Comparison of ENCODE assay signal across 26 cellular contexts in genomic region chr1:41581216-41582003, GRCh38.
DNase-seq lines count a peak whose midpoint lies in the region; ATAC-seq and TF ChIP-seq lines count a peak whose summit lies in the region.
"Had no signal": no experiment of that assay in that cellular context is flagged by ENCODE, and none has a peak within 500 bp of the region (broad histone marks: within the 10 kb centered on the region; RNA-seq: fewer than 3 reads in every experiment).

No MANE protein-coding gene starts in this region.

- H3K27me3 Mint-ChIP-seq in activated CD8-positive, alpha-beta T cell treated with anti-CD3 and anti-CD28 coated beads for 36 hours: no peaks in the 10 kb centered on the region
- H3K27me3 Mint-ChIP-seq in neural crest cell (ENCODE audit: low read depth): no peaks in the 10 kb centered on the region
- H3K27me3 Mint-ChIP-seq: natural killer cell treated with Interleukin-12 subunit alpha and Interleukin-12 subunit beta and Interleukin-15 and Interleukin-18, amount 100 ng/mL, for 72 hours had no signal

- H3K27ac ChIP-seq in BLaER1 (peak overlapping the region; percentile 51), foreskin keratinocyte (no peak overlapping the region)
- H3K27ac ChIP-seq: esophagus muscularis mucosa, parathyroid adenoma, right lobe of liver, RWPE1, SK-N-MC, transverse colon, WERI-Rb-1 had no signal

- H4K20me1 ChIP-seq in BLaER1: no peaks in the 10 kb centered on the region

- POLR2A ChIA-PET in activated CD8-positive, alpha-beta T cell treated with anti-CD3 and anti-CD28 coated beads for 36 hours (lab: Charles Lee): no interaction called here

- no peak overlapping the region for H3K4me3 ChIP-seq in BLaER1
- H3K4me3 ChIP-seq: esophagus muscularis mucosa, MG63, right lobe of liver, SK-N-MC, transverse colon had no signal

- H3K36me3 ChIP-seq in BLaER1: no peaks in the 10 kb centered on the region; the same call in 1 of the 2 replicates
- H3K36me3 ChIP-seq: esophagus muscularis mucosa, MG63, right lobe of liver, transverse colon had no signal

- no peak overlapping the region for H3K9ac ChIP-seq in BLaER1
- H3K9ac ChIP-seq: parathyroid adenoma had no signal

- H3K4me1 ChIP-seq in BLaER1: peaks cover 41% of the 10 kb centered on the region
- H3K4me1 ChIP-seq in foreskin keratinocyte: no peaks in the 10 kb centered on the region
- H3K4me1 ChIP-seq: esophagus muscularis mucosa, parathyroid adenoma, right lobe of liver, transverse colon had no signal

- H3K27me3 ChIP-seq in BLaER1: no peaks in the 10 kb centered on the region
- no peaks in the 10 kb centered on the region for H3K27me3 ChIP-seq in foreskin keratinocyte
- H3K27me3 ChIP-seq: esophagus muscularis mucosa, MG63, right lobe of liver, transverse colon had no signal

- no peak for TF ChIP-seq CTCF in activated CD8-positive, alpha-beta T cell treated with anti-CD3 and anti-CD28 coated beads for 36 hours (IDR thresholded peaks at IDR 0.05)
- TF ChIP-seq CTCF in neural crest cell (conservative IDR thresholded peaks at IDR 0.05) (no peak), foreskin keratinocyte (conservative IDR thresholded peaks at IDR 0.05) (no peak)

- no peak overlapping the region for H3K4me3 Mint-ChIP-seq in activated CD8-positive, alpha-beta T cell treated with anti-CD3 and anti-CD28 coated beads for 36 hours
- H3K4me3 Mint-ChIP-seq in neural crest cell: no peak overlapping the region
- H3K4me3 Mint-ChIP-seq: natural killer cell treated with Interleukin-12 subunit alpha and Interleukin-12 subunit beta and Interleukin-15 and Interleukin-18, amount 100 ng/mL, for 72 hours had no signal

- H3K4me1 Mint-ChIP-seq in activated CD8-positive, alpha-beta T cell treated with anti-CD3 and anti-CD28 coated beads for 36 hours (ENCODE audit: low read depth): peaks cover 24% of the 10 kb centered on the region
- H3K4me1 Mint-ChIP-seq in neural crest cell: no peaks in the 10 kb centered on the region

- peaks cover 51% of the 10 kb centered on the region for H3K36me3 Mint-ChIP-seq in activated CD8-positive, alpha-beta T cell treated with anti-CD3 and anti-CD28 coated beads for 36 hours (ENCODE audit: low read depth)
- H3K36me3 Mint-ChIP-seq in neural crest cell (ENCODE audit: low read depth): no peaks in the 10 kb centered on the region
- H3K36me3 Mint-ChIP-seq: natural killer cell treated with Interleukin-12 subunit alpha and Interleukin-12 subunit beta and Interleukin-15 and Interleukin-18, amount 100 ng/mL, for 72 hours had no signal

- no peaks in the 10 kb centered on the region for H3K9me3 Mint-ChIP-seq in activated CD8-positive, alpha-beta T cell treated with anti-CD3 and anti-CD28 coated beads for 36 hours
- H3K9me3 Mint-ChIP-seq in neural crest cell: no peaks in the 10 kb centered on the region
- H3K9me3 Mint-ChIP-seq: natural killer cell treated with Interleukin-12 subunit alpha and Interleukin-12 subunit beta and Interleukin-15 and Interleukin-18, amount 100 ng/mL, for 72 hours had no signal

- peak overlapping the region; percentile 23 for H3K27ac Mint-ChIP-seq in activated CD8-positive, alpha-beta T cell treated with anti-CD3 and anti-CD28 coated beads for 36 hours
- H3K27ac Mint-ChIP-seq in neural crest cell (ENCODE audit: unreplicated experiment): peak overlapping the region; percentile 27

- ATAC-seq in activated CD8-positive, alpha-beta T cell treated with anti-CD3 and anti-CD28 coated beads for 36 hours: no peak
- no peak for ATAC-seq in HG03025 (IDR thresholded peaks at IDR 0.05; ENCODE audit: low FRiP score, unreplicated experiment)
- ATAC-seq in foreskin keratinocyte: no peak
- ATAC-seq: right lobe of liver had no signal

- peak; percentile 2 for DNase-seq in activated CD4-positive, alpha-beta T cell treated with anti-CD3 and anti-CD28 coated beads for 48 hours
- DNase-seq in activated CD4-positive, alpha-beta T cell treated with anti-CD3 and anti-CD28 coated beads for 1 hour: no peak
- DNase-seq in activated CD8-positive, alpha-beta T cell treated with anti-CD3 and anti-CD28 coated beads for 36 hours: no peak
- DNase-seq in neural crest cell (ENCODE audit: low read depth, low spot score) (no peak), DMS 273 (lab: John Stamatoyannopoulos, UW; ENCODE audit: unreplicated experiment) (no peak), foreskin keratinocyte (no peak)
- DNase-seq: AML-193; COR-L47; DMS79 treated with DMSO at 0.1 percent for 48 hours; effector CD8-positive, alpha-beta T cell; hypothalamus; MG63; NCI-H1417; NCI-H2081 treated with DMSO at 0.1 percent for 48 hours; NCI-H82; right lobe of liver; stimulated activated CD4-positive, alpha-beta T cell treated with anti-CD3 and anti-CD28 coated beads, Interleukin-12 subunit alpha, Interleukin-12 subunit beta, amount 100 ng/mL, for 4 hours; transverse colon; WERI-Rb-1 had no signal

- no peaks in the 10 kb centered on the region for H3K9me3 ChIP-seq in BLaER1
- H3K9me3 ChIP-seq: esophagus muscularis mucosa, MG63, right lobe of liver, transverse colon had no signal

- CTCF ChIA-PET in activated CD8-positive, alpha-beta T cell treated with anti-CD3 and anti-CD28 coated beads for 36 hours (lab: Charles Lee): interaction anchor here (1.6 kb wide), 1 partner anchor 7 kb away, joined by 5 read pairs; no protein-coding TSS in a partner anchor

- intact Hi-C loops in activated CD8-positive, alpha-beta T cell treated with anti-CD3 and anti-CD28 coated beads for 36 hours (cut with micrococcal nuclease): no loop called here

- H3K4me2 ChIP-seq in BLaER1: peak overlapping the region; percentile 70
